Comparison of ENCODE assay signal across 1 cellular context in genomic region chr2:161241894-161242293, GRCh38.
A peak's percentile ranks its signal among the peaks of the same experiment; 100 is the strongest.
TF ChIP-seq lines count a peak whose summit lies in the region.

No MANE protein-coding gene starts in this region.

TF ChIP-seq in HEK293, 187 proteins besides CTCF, POLR2A, EP300 and RAD21:
- TF ChIP-seq PRDM10 (tag by site-specific recombination; IDR thresholded peaks at IDR 0.05), result peak; percentile 48; the same call in 1 of the 2 replicates
- TF ChIP-seq ZNF704 (tag by site-specific recombination; IDR thresholded peaks at IDR 0.05), result no peak
